ENCODE assay signal across 10 cellular contexts in the genomic region with DNA sequence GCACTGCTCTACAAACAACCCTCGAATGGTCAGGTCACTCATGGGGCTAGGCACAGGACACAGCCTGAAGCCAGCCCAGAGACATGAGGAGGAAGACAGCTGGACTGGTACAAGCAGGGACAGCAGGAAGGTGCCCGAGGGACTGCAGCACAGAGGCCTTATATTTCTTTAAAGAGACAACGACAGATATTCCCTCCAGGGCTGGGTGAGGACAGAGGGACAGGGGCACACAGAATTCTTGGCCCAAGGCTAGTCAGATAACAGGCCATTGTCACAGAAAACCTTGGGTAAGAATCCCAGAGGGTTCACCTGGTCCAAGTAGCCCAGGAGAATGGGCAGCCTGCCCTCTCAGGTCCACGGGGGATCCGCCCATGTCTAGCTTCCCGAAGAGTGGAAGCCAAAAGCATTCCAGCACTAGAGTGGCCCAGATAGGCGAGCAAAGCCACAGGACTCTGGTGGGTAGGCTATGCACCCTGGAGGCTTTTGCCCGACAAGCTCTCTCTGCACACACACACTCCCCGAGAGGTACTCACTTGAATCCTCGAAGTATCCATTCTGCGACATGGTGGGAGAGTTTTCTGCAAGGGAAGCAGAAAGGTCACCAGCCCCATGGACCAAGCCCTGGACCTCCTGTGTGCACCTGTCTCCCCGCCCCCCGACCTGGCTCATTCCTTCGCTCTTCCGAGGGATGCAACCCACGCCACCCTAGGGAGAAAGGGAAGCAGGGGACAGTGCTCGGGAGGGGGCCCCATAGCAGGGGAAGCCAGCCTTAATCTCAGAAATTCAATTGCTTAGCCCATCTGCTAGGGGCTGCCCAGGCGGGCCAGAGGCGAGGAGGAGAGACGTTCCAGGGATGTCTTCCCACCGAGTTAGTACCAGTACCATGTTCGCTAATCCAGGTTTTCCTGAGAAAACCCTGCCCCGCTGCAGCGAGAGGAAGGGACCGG. TPM values are rescaled to one million over a fixed set of nuclear protein-coding genes. Genes with fewer than 3 reads are reported as not detected.
DNase-seq lines count a peak whose midpoint lies in the region; ATAC-seq and TF ChIP-seq lines count a peak whose summit lies in the region.
"Had no signal": no experiment of that assay in that cellular context is flagged by ENCODE, and none has a peak within 500 bp of the region (broad histone marks: within the 10 kb centered on the region; RNA-seq: fewer than 3 reads in every experiment).

No MANE protein-coding gene starts in this region.

- H3K27me3 ChIP-seq in hepatocyte = peaks cover 53% of the 10 kb centered on the region

- no peak for DNase-seq in activated T-cell treated with anti-CD3 and anti-CD28 coated beads, Interleukin-2, amount 50 U/mL, for 72 hours
- DNase-seq in activated T-cell treated with anti-CD3 and anti-CD28 coated beads for 4 hours (no peak), T-cell (no peak), hepatocyte (ENCODE audit: low spot score) (no peak), 8988T (no peak), superior temporal gyrus (ENCODE audit: extremely low spot score) (no peak), hippocampal formation (lab: John Stamatoyannopoulos, UW) (no peak)
- no peak for DNase-seq in stimulated activated naive B cell treated with anti-CD40 and anti-IgM and Interleukin-4, amounts not matched to agents 10 μg/mL and 1 μg/mL and 100 μg/mL, for 72 hours
- DNase-seq: NCI-H524 treated with DMSO at 0.1 percent for 48 hours, T1000 had no signal

- no peak for TF ChIP-seq CTCF in hepatocyte (IDR thresholded peaks at IDR 0.05; ENCODE audit: poor library complexity)

- H4K20me1 ChIP-seq in hepatocyte (ENCODE audit: insufficient read depth, poor library complexity, severe bottlenecking) = no peaks in the 10 kb centered on the region

- H3K4me3 ChIP-seq in hepatocyte = no peak overlapping the region

- 63% methylated on average over 25 of the region's 25 CpGs for WGBS in hepatocyte (ENCODE audit: low lambda C conversion rate, missing lambda C conversion rate)

- H3K4me2 ChIP-seq in hepatocyte = peak overlapping the region; percentile 99

- H3K27me3 Mint-ChIP-seq in activated T-cell treated with anti-CD3 and anti-CD28 coated beads, Interleukin-2, amount 50 U/mL, for 72 hours (ENCODE audit: low read depth) = peaks cover 57% of the 10 kb centered on the region
- H3K27me3 Mint-ChIP-seq in T-cell = peaks cover 34 to 40% of the 10 kb centered on the region in 2 donors
- H3K27me3 Mint-ChIP-seq in stimulated activated naive B cell treated with anti-CD40 and anti-IgM and Interleukin-4, amounts not matched to agents 10 μg/mL and 1 μg/mL and 100 μg/mL, for 72 hours = peaks cover 56 to 65% of the 10 kb centered on the region in 2 donors

- no peaks in the 10 kb centered on the region for H3K79me2 ChIP-seq in hepatocyte

- H3K9me2 ChIP-seq in hepatocyte (replicated peaks; ENCODE audit: insufficient read depth) = no peaks in the 10 kb centered on the region

- no peak overlapping the region for H3K27ac Mint-ChIP-seq in activated T-cell treated with anti-CD3 and anti-CD28 coated beads, Interleukin-2, amount 50 U/mL, for 72 hours
- H3K27ac Mint-ChIP-seq in T-cell = no peak overlapping the region
- no peak overlapping the region for H3K27ac Mint-ChIP-seq in stimulated activated naive B cell treated with anti-CD40 and anti-IgM and Interleukin-4, amounts not matched to agents 10 μg/mL and 1 μg/mL and 100 μg/mL, for 72 hours

- H3K4me3 Mint-ChIP-seq in activated T-cell treated with anti-CD3 and anti-CD28 coated beads, Interleukin-2, amount 50 U/mL, for 72 hours = peak overlapping the region; percentile 81 to 84
- H3K4me3 Mint-ChIP-seq in T-cell = peak overlapping the region; percentile 70 to 81 (median 75)
- peak overlapping the region; percentile 81 to 84 for H3K4me3 Mint-ChIP-seq in stimulated activated naive B cell treated with anti-CD40 and anti-IgM and Interleukin-4, amounts not matched to agents 10 μg/mL and 1 μg/mL and 100 μg/mL, for 72 hours

- no peaks in the 10 kb centered on the region for H3K9me3 Mint-ChIP-seq in activated T-cell treated with anti-CD3 and anti-CD28 coated beads, Interleukin-2, amount 50 U/mL, for 72 hours
- H3K9me3 Mint-ChIP-seq in T-cell = no peaks in the 10 kb centered on the region
- H3K9me3 Mint-ChIP-seq in stimulated activated naive B cell treated with anti-CD40 and anti-IgM and Interleukin-4, amounts not matched to agents 10 μg/mL and 1 μg/mL and 100 μg/mL, for 72 hours = no peaks in the 10 kb centered on the region

- peaks cover 11% of the 10 kb centered on the region for H3K4me1 Mint-ChIP-seq in activated T-cell treated with anti-CD3 and anti-CD28 coated beads, Interleukin-2, amount 50 U/mL, for 72 hours (ENCODE audit: low read depth)
- H3K4me1 Mint-ChIP-seq in T-cell = peaks cover 7 to 13% (median 12%) of the 10 kb centered on the region in 3 donors
- peaks cover 8 to 22% of the 10 kb centered on the region in 2 donors for H3K4me1 Mint-ChIP-seq in stimulated activated naive B cell treated with anti-CD40 and anti-IgM and Interleukin-4, amounts not matched to agents 10 μg/mL and 1 μg/mL and 100 μg/mL, for 72 hours

- H3K36me3 ChIP-seq in hepatocyte (replicated peaks; ENCODE audit: insufficient read depth, low read depth) = no peaks in the 10 kb centered on the region

- H3K9me3 ChIP-seq in hepatocyte (ENCODE audit: low read depth) = no peaks in the 10 kb centered on the region

- POLR2A ChIA-PET in T-cell (lab: Charles Lee) = interaction anchor here in 1 of 2 donors (0.5 kb wide), 1 partner anchor 1424 kb away, joined by 7 read pairs; no protein-coding TSS in a partner anchor

- CTCF ChIA-PET in T-cell (lab: Charles Lee) = no interaction called here

- H3K4me1 ChIP-seq in hepatocyte (ENCODE audit: insufficient read depth) = no peaks in the 10 kb centered on the region

- no peak overlapping the region for H2AFZ ChIP-seq in hepatocyte

- ATAC-seq in activated T-cell treated with anti-CD3 and anti-CD28 coated beads, Interleukin-2, amount 50 U/mL, for 72 hours (replicated peaks in 1 of 2) = no peak
- no peak for ATAC-seq in T-cell (replicated peaks in 1 of 4)
- ATAC-seq in stimulated activated naive B cell treated with anti-CD40 and anti-IgM and Interleukin-4, amounts not matched to agents 10 μg/mL and 1 μg/mL and 100 μg/mL, for 72 hours (replicated peaks) = no peak

- H3K36me3 Mint-ChIP-seq in activated T-cell treated with anti-CD3 and anti-CD28 coated beads, Interleukin-2, amount 50 U/mL, for 72 hours (ENCODE audit: insufficient read depth in 2 of 2) = peaks cover 0 to 5% of the 10 kb centered on the region in 2 donors
- no peaks in the 10 kb centered on the region for H3K36me3 Mint-ChIP-seq in T-cell
- H3K36me3 Mint-ChIP-seq in stimulated activated naive B cell treated with anti-CD40 and anti-IgM and Interleukin-4, amounts not matched to agents 10 μg/mL and 1 μg/mL and 100 μg/mL, for 72 hours = no peaks in the 10 kb centered on the region

- no peak overlapping the region for H3K27ac ChIP-seq in hepatocyte

RNA-seq across cellular contexts. Expression of a gene that starts 1.7 kb away (rescaled TPM):
- total RNA-seq in activated T-cell treated with anti-CD3 and anti-CD28 coated beads, Interleukin-2, amount 50 U/mL, for 72 hours = 1 to 10 TPM in 1 of 2 donors, under 1 TPM in 1; 0.53 to 1.9 TPM
- 1 to 10 TPM in 3 of 5 donors, under 1 TPM in 2; 0.43 to 3.9 (median 1.4) TPM for total RNA-seq in T-cell
- 0.28 and 0.37 TPM in 2 replicates for total RNA-seq in hepatocyte
- polyA plus RNA-seq in hepatocyte = 1.3 and 2.3 TPM in 2 replicates

RNA-seq across cellular contexts. Expression of a gene that starts 28.0 kb away (rescaled TPM):
- total RNA-seq in activated T-cell treated with anti-CD3 and anti-CD28 coated beads, Interleukin-2, amount 50 U/mL, for 72 hours = 10 to 100 TPM; 66.0 to 67.0 TPM
- total RNA-seq in T-cell (10 to 100 TPM; 41.6 to 67.6 (median 61.8) TPM), hepatocyte (27.8 and 33.5 TPM in 2 replicates)
- polyA plus RNA-seq in hepatocyte = 48.2 and 73.9 TPM in 2 replicates

RNA-seq across cellular contexts. Expression of a gene that starts 32.8 kb away (rescaled TPM):
- total RNA-seq in activated T-cell treated with anti-CD3 and anti-CD28 coated beads, Interleukin-2, amount 50 U/mL, for 72 hours = 10 to 100 TPM; 83.6 to 89.3 TPM
- total RNA-seq in T-cell = 10 to 100 TPM; 44.6 to 76.3 (median 68.2) TPM
- 92.9 and 95.2 TPM in 2 replicates for total RNA-seq in hepatocyte
- polyA plus RNA-seq in hepatocyte = 154 and 159 TPM in 2 replicates
